ENCODE assay signal across 16 cellular contexts in genomic region chr11:32531528-32531927, GRCh38.
"Had no signal": no experiment of that assay in that cellular context is flagged by ENCODE, and none has a peak within 500 bp of the region (broad histone marks: within the 10 kb centered on the region; RNA-seq: fewer than 3 reads in every experiment).

No MANE protein-coding gene starts in this region.

- H3K79me2 ChIP-seq: hepatocyte had no signal

- H3K4me3 ChIP-seq: cardiac muscle cell, coronary artery, hepatocyte, lower lobe of right lung, tibial nerve had no signal

- ATAC-seq: activated CD8-positive, alpha-beta T cell treated with anti-CD3 and anti-CD28 coated beads, Interleukin-2, amount 10 ng/mL, durations not matched to agents 7 days and 5 days; lower lobe of right lung; naive thymus-derived CD4-positive, alpha-beta T cell; right cardiac atrium; stimulated activated effector memory CD8-positive, alpha-beta T cell treated with anti-CD3 and anti-CD28 coated beads, Interleukin-12 subunit alpha, Interleukin-12 subunit beta, amount 100 ng/mL, for 72 hours; T-cell had no signal

- H3K27me3 ChIP-seq: cardiac muscle cell, hepatocyte, neutrophil, tibial nerve had no signal

- H3K4me1 ChIP-seq: lower lobe of right lung, tibial nerve had no signal

- H3K4me2 ChIP-seq: hepatocyte had no signal

- DNase-seq: activated CD4-positive, alpha-beta T cell treated with anti-CD3 and anti-CD28 coated beads for 48 hours; activated CD8-positive, alpha-beta memory T cell treated with anti-CD3 and anti-CD28 coated beads, Interleukin-2, amount 50 U/mL, for 48 hours; activated CD8-positive, alpha-beta T cell treated with anti-CD3 and anti-CD28 coated beads, Interleukin-2, amount 10 ng/mL, durations not matched to agents 7 days and 5 days; activated naive CD8-positive, alpha-beta T cell treated with anti-CD3 and anti-CD28 coated beads, Interleukin-2, amount 10 ng/mL, durations not matched to agents 7 days and 5 days; aorta; effector CD4-positive, alpha-beta T cell; lower lobe of right lung; naive thymus-derived CD4-positive, alpha-beta T cell; right cardiac atrium; T-cell had no signal

- H3K27ac ChIP-seq: cardiac muscle cell, coronary artery, hepatocyte, lower lobe of right lung, neutrophil, tibial nerve had no signal

- H2AFZ ChIP-seq: hepatocyte had no signal

- H3K9me3 ChIP-seq: lower lobe of right lung, neutrophil, tibial nerve had no signal

- H3K36me3 ChIP-seq: cardiac muscle cell, lower lobe of right lung, neutrophil, tibial nerve had no signal
